In genomic region chr16:9476744-9477143, GRCh38 we compare ENCODE assay signal across 31 cellular contexts.
"Had no signal": no experiment of that assay in that cellular context is flagged by ENCODE, and none has a peak within 500 bp of the region (broad histone marks: within the 10 kb centered on the region; RNA-seq: fewer than 3 reads in every experiment).

No MANE protein-coding gene starts in this region.

- H3K27me3 ChIP-seq: adrenal gland, cardiac muscle cell, colonic mucosa, esophagus squamous epithelium, neutrophil, right lobe of liver, stomach, thyroid gland, upper lobe of left lung, vagina had no signal

- DNase-seq: activated CD4-positive, alpha-beta T cell treated with anti-CD3 and anti-CD28 coated beads for 48 hours; activated CD4-positive, alpha-beta T cell treated with anti-CD3 and anti-CD28 coated beads, Interleukin-2, amount 50 U/mL, for 48 hours; activated CD8-positive, alpha-beta memory T cell treated with anti-CD3 and anti-CD28 coated beads for 24 hours; activated effector memory CD4-positive, alpha-beta T cell treated with anti-CD3 and anti-CD28 coated beads, Interleukin-2, amount 50 U/mL, for 16 hours; activated naive CD4-positive, alpha-beta T cell treated with anti-CD3 and anti-CD28 coated beads for 36 hours; activated naive CD8-positive, alpha-beta T cell treated with anti-CD3 and anti-CD28 coated beads for 36 hours; adrenal gland; aorta; body of pancreas; cerebellar nuclear complex; colonic mucosa; effector CD8-positive, alpha-beta T cell; esophagus squamous epithelium; foreskin melanocyte; left cardiac atrium; mammary epithelial cell; naive B cell; nephron progenitor cell; right lobe of liver; stimulated activated CD4-positive, alpha-beta T cell treated with anti-CD3 and anti-CD28 coated beads, Interleukin-4, amount 100 ng/mL, for 1 hour; stomach; thyroid gland; upper lobe of left lung; WERI-Rb-1 had no signal

- H3K36me3 ChIP-seq: adrenal gland, cardiac muscle cell, colonic mucosa, esophagus squamous epithelium, neutrophil, right lobe of liver, stomach, thyroid gland, upper lobe of left lung, vagina, WERI-Rb-1 had no signal

- H3K4me1 ChIP-seq: adrenal gland, body of pancreas, colonic mucosa, esophagus squamous epithelium, right lobe of liver, stomach, thyroid gland, upper lobe of left lung, vagina had no signal

- ATAC-seq: activated CD4-positive, CD25-positive, alpha-beta regulatory T cell treated with anti-CD3 and anti-CD28 coated beads, Interleukin-2, amount 50 U/mL, for 24 hours; body of pancreas; left cardiac atrium; right lobe of liver had no signal

- H3K27ac ChIP-seq: adrenal gland, body of pancreas, cardiac muscle cell, colonic mucosa, epithelial cell of prostate, esophagus squamous epithelium, neutrophil, right lobe of liver, stomach, thyroid gland, upper lobe of left lung, vagina, WERI-Rb-1 had no signal

- H3K9me3 ChIP-seq: adrenal gland, body of pancreas, colonic mucosa, esophagus squamous epithelium, neutrophil, right lobe of liver, stomach, thyroid gland, upper lobe of left lung, vagina had no signal

- H3K4me3 ChIP-seq: adrenal gland, body of pancreas, cardiac muscle cell, colonic mucosa, esophagus squamous epithelium, right lobe of liver, stomach, thyroid gland, upper lobe of left lung, vagina had no signal

- FAIRE-seq: endometrium, islet of Langerhans had no signal
